12 cellular contexts compared by ENCODE assay signal in genomic region chr14:105532111-105532623, GRCh38.
"Had no signal": no experiment of that assay in that cellular context is flagged by ENCODE, and none has a peak within 500 bp of the region (broad histone marks: within the 10 kb centered on the region; RNA-seq: fewer than 3 reads in every experiment).

No MANE protein-coding gene starts in this region.

- H3K27ac ChIP-seq: cardiac muscle cell, esophagus squamous epithelium, pancreas, tibial artery, vagina had no signal

- H3K9me3 ChIP-seq: esophagus squamous epithelium, pancreas, tibial artery, vagina had no signal

- ATAC-seq: activated T-cell treated with anti-CD3 and anti-CD28 coated beads, Interleukin-2, amount 50 U/mL, for 4 hours; left colon; pancreas had no signal

- DNase-seq: activated CD4-positive, alpha-beta T cell treated with anti-CD3 and anti-CD28 coated beads, Interleukin-2, amount 10 ng/mL, durations not matched to agents 24 days and 14 days; activated gamma-delta T cell treated with Interleukin-2 at 50 U/mL for 16 hours; activated T-cell treated with anti-CD3 and anti-CD28 coated beads, Interleukin-2, amount 50 U/mL, for 4 hours; esophagus squamous epithelium; stimulated activated CD4-positive, alpha-beta T cell treated with anti-CD3 and anti-CD28 coated beads, Interleukin-4, amount 100 ng/mL, for 24 hours had no signal

- H3K4me3 Mint-ChIP-seq: activated CD4-positive, alpha-beta T cell treated with anti-CD3 and anti-CD28 coated beads, Interleukin-2, amount 10 ng/mL, durations not matched to agents 24 days and 14 days; nephron progenitor cell; WTC11 had no signal

- H3K36me3 ChIP-seq: cardiac muscle cell, esophagus squamous epithelium, pancreas, vagina had no signal

- H3K9me3 Mint-ChIP-seq: activated CD4-positive, alpha-beta T cell treated with anti-CD3 and anti-CD28 coated beads, Interleukin-2, amount 10 ng/mL, durations not matched to agents 24 days and 14 days; activated T-cell treated with anti-CD3 and anti-CD28 coated beads, Interleukin-2, amount 50 U/mL, for 4 hours had no signal

- H3K27me3 ChIP-seq: cardiac muscle cell, pancreas, vagina had no signal

- H3K4me1 Mint-ChIP-seq: WTC11 had no signal

- H3K27ac Mint-ChIP-seq: activated CD4-positive, alpha-beta T cell treated with anti-CD3 and anti-CD28 coated beads, Interleukin-2, amount 10 ng/mL, durations not matched to agents 24 days and 14 days; nephron progenitor cell; WTC11 had no signal

- H3K4me3 ChIP-seq: cardiac muscle cell, esophagus squamous epithelium, pancreas, tibial artery, vagina had no signal
